27 cellular contexts compared by ENCODE assay signal in the genomic region with DNA sequence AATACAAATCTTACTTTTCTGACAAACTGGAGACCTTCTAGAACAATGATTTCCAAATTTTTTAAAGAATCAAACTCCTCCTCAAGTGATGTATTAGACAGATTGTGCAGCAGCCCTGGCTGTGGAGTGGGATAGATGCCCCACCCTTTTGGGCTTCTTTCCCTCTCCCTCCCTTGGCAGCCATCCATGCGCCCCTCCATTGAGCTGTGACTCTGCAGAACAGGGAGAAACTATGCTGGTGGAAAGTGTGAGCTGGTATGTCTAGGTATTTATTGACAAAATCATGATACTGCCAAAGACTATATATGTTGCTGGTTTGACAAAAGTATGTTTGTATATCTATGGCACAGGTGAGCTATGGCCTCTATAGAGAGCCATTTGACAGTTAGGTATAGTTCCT.
"Had no signal": no experiment of that assay in that cellular context is flagged by ENCODE, and none has a peak within 500 bp of the region (broad histone marks: within the 10 kb centered on the region; RNA-seq: fewer than 3 reads in every experiment).

No MANE protein-coding gene starts in this region.

- H3K27me3 Mint-ChIP-seq: activated naive CD8-positive, alpha-beta T cell treated with anti-CD3 and anti-CD28 coated beads, Interleukin-2, amount 10 ng/mL, durations not matched to agents 7 days and 5 days; T-helper 17 cell had no signal

- H3K9me3 Mint-ChIP-seq: activated naive CD8-positive, alpha-beta T cell treated with anti-CD3 and anti-CD28 coated beads, Interleukin-2, amount 10 ng/mL, durations not matched to agents 7 days and 5 days; WTC11 had no signal

- H3K36me3 Mint-ChIP-seq: activated naive CD8-positive, alpha-beta T cell treated with anti-CD3 and anti-CD28 coated beads, Interleukin-2, amount 10 ng/mL, durations not matched to agents 7 days and 5 days; WTC11 had no signal

- H3K27ac Mint-ChIP-seq: activated CD8-positive, alpha-beta T cell treated with anti-CD3 and anti-CD28 coated beads, Interleukin-2, amount 10 ng/mL, durations not matched to agents 7 days and 5 days; activated naive CD8-positive, alpha-beta T cell treated with anti-CD3 and anti-CD28 coated beads, Interleukin-2, amount 10 ng/mL, durations not matched to agents 7 days and 5 days; T-helper 17 cell; WTC11 had no signal

- ATAC-seq: activated CD8-positive, alpha-beta T cell treated with anti-CD3 and anti-CD28 coated beads, Interleukin-2, amount 10 ng/mL, durations not matched to agents 7 days and 5 days; T-helper 17 cell; WTC11 had no signal

- H3K4me3 Mint-ChIP-seq: activated CD8-positive, alpha-beta T cell treated with anti-CD3 and anti-CD28 coated beads, Interleukin-2, amount 10 ng/mL, durations not matched to agents 7 days and 5 days; activated naive CD8-positive, alpha-beta T cell treated with anti-CD3 and anti-CD28 coated beads, Interleukin-2, amount 10 ng/mL, durations not matched to agents 7 days and 5 days; T-helper 17 cell; WTC11 had no signal

- H3K4me1 Mint-ChIP-seq: T-helper 17 cell had no signal

- H3K27me3 ChIP-seq: adrenal gland, breast epithelium, colonic mucosa, MG63 had no signal

- DNase-seq: activated CD4-positive, alpha-beta T cell treated with anti-CD3 and anti-CD28 coated beads for 48 hours; activated CD4-positive, alpha-beta T cell treated with anti-CD3 and anti-CD28 coated beads, Interleukin-2, amount 50 U/mL, for 4 hours; activated CD4-positive, CD25-positive, alpha-beta regulatory T cell treated with anti-CD3 and anti-CD28 coated beads, Interleukin-2, amount 50 U/mL, for 72 hours; activated CD8-positive, alpha-beta memory T cell treated with anti-CD3 and anti-CD28 coated beads, Interleukin-2, amount 50 U/mL, for 48 hours; activated CD8-positive, alpha-beta T cell treated with anti-CD3 and anti-CD28 coated beads, Interleukin-2, amount 10 ng/mL, durations not matched to agents 7 days and 5 days; activated naive CD4-positive, alpha-beta T cell treated with anti-CD3 and anti-CD28 coated beads, Interleukin-2, amount 50 U/mL, for 16 hours; activated naive CD8-positive, alpha-beta T cell treated with anti-CD3 and anti-CD28 coated beads, Interleukin-2, amount 10 ng/mL, durations not matched to agents 7 days and 5 days; activated T-cell treated with anti-CD3 and anti-CD28 coated beads, Interleukin-2, amount 50 U/mL, for 1 hour; adrenal gland; aorta; caudate nucleus; colonic mucosa; MG63; MV-4-11; NCI-H1092 treated with DMSO at 0.1 percent for 48 hours; NCI-H1417 treated with DMSO at 0.1 percent for 48 hours; NCI-H1694; NCI-H2029 treated with DMSO at 0.1 percent for 48 hours; NCI-H345; NCI-H510A; NCI-H69; PC-9; SHP77 treated with DMSO at 0.1 percent for 48 hours; T-helper 17 cell; T-helper 9 cell had no signal

- H3K9me3 ChIP-seq: adrenal gland, breast epithelium, colonic mucosa, MG63 had no signal

- H3K27ac ChIP-seq: adrenal gland, breast epithelium, colonic mucosa, PC-9 had no signal
